In the genomic region with DNA sequence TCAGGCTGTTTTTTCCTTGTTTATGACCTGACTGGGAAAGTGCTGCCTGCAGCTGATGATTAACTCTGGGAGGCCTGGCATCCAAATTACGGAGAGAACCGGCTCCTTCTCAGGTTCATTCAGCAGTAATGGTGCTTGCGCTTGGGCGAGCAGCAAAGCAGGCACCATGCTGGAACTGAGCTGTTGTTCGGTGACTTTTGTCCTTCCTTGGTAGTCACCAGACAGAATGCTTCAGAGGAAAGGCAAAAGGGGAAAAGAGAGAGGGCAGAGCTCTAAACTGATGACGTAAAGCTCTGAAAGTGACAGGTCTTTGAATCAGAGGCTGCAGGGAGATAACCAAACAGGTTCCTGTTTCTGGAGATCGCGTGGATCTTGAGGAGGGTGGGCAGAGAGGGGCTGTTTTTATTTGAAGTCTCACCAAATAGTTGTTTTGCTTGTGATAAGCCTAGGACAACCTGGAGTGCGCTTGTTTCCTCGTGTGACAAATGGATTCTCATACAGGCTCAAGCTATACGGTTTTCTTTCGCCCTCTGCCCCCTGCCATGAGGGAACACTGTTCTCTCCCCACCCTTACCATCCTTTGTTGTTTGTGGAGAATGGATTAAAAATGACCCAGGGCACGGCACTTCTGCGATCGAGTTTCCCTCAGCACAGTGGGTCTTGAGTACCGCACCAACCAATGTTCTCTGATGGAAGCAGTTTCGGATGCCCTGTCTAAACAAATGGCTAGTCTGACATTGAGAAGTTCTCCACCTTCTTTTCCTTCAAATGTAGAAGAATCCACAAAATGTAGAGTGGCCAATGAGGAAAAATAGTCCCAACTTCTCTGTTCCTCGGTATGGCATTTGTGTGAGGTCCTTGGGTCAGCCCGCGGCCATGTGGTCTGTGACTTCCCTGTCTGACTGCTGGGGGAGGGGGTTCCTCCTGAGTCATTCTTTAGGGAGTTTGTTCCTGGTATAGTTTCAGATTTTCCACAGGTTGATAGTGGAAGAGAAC, we compare ENCODE assay signal across 8 cellular contexts.
A peak's percentile ranks its signal among the peaks of the same experiment; 100 is the strongest.
DNase-seq lines count a peak whose midpoint lies in the region; ATAC-seq, FAIRE-seq and TF ChIP-seq lines count a peak whose summit lies in the region.

No MANE protein-coding gene starts in this region.

- H3K9me3 Mint-ChIP-seq in stimulated activated naive CD8-positive, alpha-beta T cell treated with anti-CD3 and anti-CD28 coated beads, Interleukin-15, Interleukin-2, amounts not matched to agents 100 ng/mL and 50 ng/mL, for 24 hours: no peaks in the 10 kb centered on the region

- no peaks in the 10 kb centered on the region for H3K36me3 Mint-ChIP-seq in stimulated activated naive CD8-positive, alpha-beta T cell treated with anti-CD3 and anti-CD28 coated beads, Interleukin-15, Interleukin-2, amounts not matched to agents 100 ng/mL and 50 ng/mL, for 24 hours (ENCODE audit: low read depth)

- H3K4me1 Mint-ChIP-seq in stimulated activated naive CD8-positive, alpha-beta T cell treated with anti-CD3 and anti-CD28 coated beads, Interleukin-15, Interleukin-2, amounts not matched to agents 100 ng/mL and 50 ng/mL, for 24 hours (ENCODE audit: low read depth): peaks cover 47% of the 10 kb centered on the region

- peak; percentile 88 for TF ChIP-seq POLR2A in GM19193 (IDR thresholded peaks at IDR 0.05; ENCODE audit: extremely low read depth, insufficient read depth, insufficient read length)

- DNase-seq in C1 segment of cervical spinal cord (lab: John Stamatoyannopoulos, UW): peak in 13 of 14 donors; percentile 3 to 79 (median 53)
- peak; percentile 45 to 52 for DNase-seq in activated T-cell treated with anti-CD3 and anti-CD28 coated beads, Interleukin-2, amount 50 U/mL, for 48 hours
- peak; percentile 79 for DNase-seq in kidney tubule cell (ENCODE audit: low spot score)
- no peak for DNase-seq in NCI-H510A treated with DMSO at 0.1 percent for 48 hours (lab: John Stamatoyannopoulos, UW)
- DNase-seq in urothelium cell line (ENCODE audit: low spot score): no peak

- FAIRE-seq in urothelium cell line (lab: Jason Lieb, UNC): no peak

- peak overlapping the region; percentile 89 for H3K4me3 Mint-ChIP-seq in stimulated activated naive CD8-positive, alpha-beta T cell treated with anti-CD3 and anti-CD28 coated beads, Interleukin-15, Interleukin-2, amounts not matched to agents 100 ng/mL and 50 ng/mL, for 24 hours

- peak; percentile 27 for ATAC-seq in HG03439 (IDR thresholded peaks at IDR 0.05; ENCODE audit: unreplicated experiment)

- H3K27ac Mint-ChIP-seq in stimulated activated naive CD8-positive, alpha-beta T cell treated with anti-CD3 and anti-CD28 coated beads, Interleukin-15, Interleukin-2, amounts not matched to agents 100 ng/mL and 50 ng/mL, for 24 hours: peak overlapping the region; percentile 97

- H3K27me3 Mint-ChIP-seq in stimulated activated naive CD8-positive, alpha-beta T cell treated with anti-CD3 and anti-CD28 coated beads, Interleukin-15, Interleukin-2, amounts not matched to agents 100 ng/mL and 50 ng/mL, for 24 hours: no peaks in the 10 kb centered on the region

Comparison
In these comparisons a context has a peak if more than half of its experiments do, and no peak if none do; other contexts are left out.
1. DNase-seq: peak in C1 segment of cervical spinal cord (13 of 14), activated T-cell treated with anti-CD3 and anti-CD28 coated beads, Interleukin-2, amount 50 U/mL, for 48 hours (2 of 2) and kidney tubule cell (single experiment); none in NCI-H510A treated with DMSO at 0.1 percent for 48 hours (single experiment) and urothelium cell line (single experiment).